8 cellular contexts compared by ENCODE assay signal in the genomic region with DNA sequence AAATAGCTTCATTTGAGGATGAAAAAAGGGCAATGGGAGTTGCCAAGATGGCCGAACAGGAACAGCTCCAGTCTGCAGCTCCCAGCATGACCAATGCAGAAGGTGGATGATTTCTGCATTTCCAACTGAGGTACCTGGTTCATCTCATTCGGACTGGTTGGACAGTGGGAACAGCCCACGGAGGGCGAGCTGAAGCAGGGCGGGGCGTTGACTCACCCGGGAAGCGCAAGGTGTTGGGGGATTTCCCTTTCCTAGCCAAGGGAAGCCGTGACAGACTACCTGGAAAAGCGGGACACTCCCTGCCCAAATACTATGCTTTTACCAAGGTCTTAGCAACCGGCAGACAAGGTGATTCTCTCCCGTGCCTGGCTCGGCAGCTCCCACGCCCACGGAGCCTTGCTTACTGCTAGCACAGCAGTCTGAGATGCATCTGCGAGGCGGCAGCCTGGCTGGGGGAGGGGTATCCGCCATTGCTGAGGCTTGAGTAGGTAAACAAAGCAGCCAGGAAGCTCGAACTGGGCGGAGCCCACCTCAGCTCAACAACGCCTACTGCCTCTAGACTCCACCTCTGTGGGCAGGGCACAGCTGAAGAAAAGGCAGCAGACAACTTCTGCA.
DNase-seq lines count a peak whose midpoint lies in the region; ATAC-seq, FAIRE-seq and TF ChIP-seq lines count a peak whose summit lies in the region.
"Not testable (repeated sequence)": the region's sequence is repeated elsewhere in the genome, so short reads cannot be mapped to it uniquely, and the experiment has no call there.

No MANE protein-coding gene starts in this region.

- peaks cover 22% of the 10 kb centered on the region for H3K4me1 Mint-ChIP-seq in activated T-cell treated with anti-CD3 and anti-CD28 coated beads, Interleukin-2, amount 50 U/mL, for 72 hours (ENCODE audit: low read depth)
- peaks cover 28% of the 10 kb centered on the region for H3K4me1 Mint-ChIP-seq in nephron

- not testable (repeated sequence) for H3K9me3 Mint-ChIP-seq in activated T-cell treated with anti-CD3 and anti-CD28 coated beads, Interleukin-2, amount 50 U/mL, for 72 hours
- H3K9me3 Mint-ChIP-seq in nephron: peaks cover 44% of the 10 kb centered on the region

- not testable (repeated sequence) for TF ChIP-seq CTCF in 22Rv1 (IDR thresholded peaks at IDR 0.05); WERI-Rb-1 (IDR thresholded peaks at IDR 0.05; ENCODE audit: low read depth, low read length); nephron (IDR thresholded peaks at IDR 0.05; ENCODE audit: unreplicated experiment in 3 of 3)

- peak in 1 of 2 donors; percentile 29 for ATAC-seq in activated T-cell treated with anti-CD3 and anti-CD28 coated beads, Interleukin-2, amount 50 U/mL, for 72 hours (replicated peaks in 1 of 2)

- H3K36me3 Mint-ChIP-seq in activated T-cell treated with anti-CD3 and anti-CD28 coated beads, Interleukin-2, amount 50 U/mL, for 72 hours (ENCODE audit: insufficient read depth in 2 of 2): peaks cover 13 to 16% of the 10 kb centered on the region in 2 donors
- H3K36me3 Mint-ChIP-seq in nephron (ENCODE audit: low read depth): peaks cover 50% of the 10 kb centered on the region

- H3K27me3 ChIP-seq in WERI-Rb-1 (ENCODE audit: insufficient read depth, low read depth, severe bottlenecking); iPS DF 6.9 (ENCODE audit: control insufficient read depth, insufficient read depth, low read length): not testable (repeated sequence)

- FAIRE-seq in colon (lab: Jason Lieb, UNC): peak; percentile 71

- H3K4me3 Mint-ChIP-seq in activated T-cell treated with anti-CD3 and anti-CD28 coated beads, Interleukin-2, amount 50 U/mL, for 72 hours: peak overlapping the region; percentile 75 to 86
- H3K4me3 Mint-ChIP-seq in nephron: peak overlapping the region; percentile 68 to 81 (median 70)

- DNase-seq in LoVo (ENCODE audit: low spot score) (peak; percentile 32), WERI-Rb-1 (peak; percentile 5)
- peak; percentile 76 to 81 for DNase-seq in activated T-cell treated with anti-CD3 and anti-CD28 coated beads, Interleukin-2, amount 50 U/mL, for 72 hours
- not testable (repeated sequence) for DNase-seq in iPS DF 6.9 (ENCODE audit: low read depth, low spot score)
- peak; percentile 45 to 53 (median 52) for DNase-seq in stimulated activated CD4-positive, alpha-beta T cell treated with anti-CD3 and anti-CD28 coated beads, TNF-alpha, amount 100 ng/mL, for 1 hour (ENCODE audit: low read depth in 3 of 3, low spot score in 1 of 3)

- H3K9me3 ChIP-seq in WERI-Rb-1 (ENCODE audit: severe bottlenecking); iPS DF 6.9 (ENCODE audit: control insufficient read depth, insufficient read depth, low read length): not testable (repeated sequence)

- peaks cover 31% of the 10 kb centered on the region for H3K27me3 Mint-ChIP-seq in activated T-cell treated with anti-CD3 and anti-CD28 coated beads, Interleukin-2, amount 50 U/mL, for 72 hours (ENCODE audit: low read depth)
- H3K27me3 Mint-ChIP-seq in nephron (ENCODE audit: low read depth): not testable (repeated sequence)

- no CpG with 5 or more reads among the region's 21 CpGs for WGBS in iPS DF 6.9 (ENCODE audit: insufficient coverage, insufficient read length)

- H3K27ac ChIP-seq in 22Rv1: peak overlapping the region; percentile 86
- not testable (repeated sequence) for H3K27ac ChIP-seq in WERI-Rb-1; iPS DF 6.9 (ENCODE audit: low read length)

- H3K4me1 ChIP-seq in iPS DF 6.9 (ENCODE audit: control insufficient read depth, insufficient read depth, low read length): not testable (repeated sequence)

- not testable (repeated sequence) for H3K36me3 ChIP-seq in WERI-Rb-1; iPS DF 6.9 (ENCODE audit: control insufficient read depth, insufficient read depth, low read length)

- H3K27ac Mint-ChIP-seq in activated T-cell treated with anti-CD3 and anti-CD28 coated beads, Interleukin-2, amount 50 U/mL, for 72 hours: not testable (repeated sequence)
- H3K27ac Mint-ChIP-seq in nephron: peak overlapping the region; percentile 30 to 94 (median 89)

- not testable (repeated sequence) for H3K4me3 ChIP-seq in WERI-Rb-1 (ENCODE audit: low read depth, low read length)
- H3K4me3 ChIP-seq in iPS DF 6.9 (ENCODE audit: low read length): peak overlapping the region; percentile 43; the same call in 1 of the 2 replicates
